ENCODE assay signal across 18 cellular contexts in genomic region chr6:16055852-16056251, GRCh38.
DNase-seq lines count a peak whose midpoint lies in the region; ATAC-seq, FAIRE-seq and TF ChIP-seq lines count a peak whose summit lies in the region.
"Had no signal": no experiment of that assay in that cellular context is flagged by ENCODE, and none has a peak within 500 bp of the region (broad histone marks: within the 10 kb centered on the region; RNA-seq: fewer than 3 reads in every experiment).

No MANE protein-coding gene starts in this region.

- H2BK20ac ChIP-seq in H1 (ENCODE audit: low read length) = no peak overlapping the region

- H3K4me3 ChIP-seq in SK-N-SH (ENCODE audit: low read depth in 2 of 2, low read length in 1 of 2) (no peak overlapping the region), OCI-LY1 (ENCODE audit: low read depth, low read length, poor library complexity, severe bottlenecking) (no peak overlapping the region), H1 (ENCODE audit: extremely low read depth in 1 of 4, insufficient read depth in 2 of 4, low read depth in 3 of 4, low read length in 4 of 4) (no peak overlapping the region)
- no peak overlapping the region for H3K4me3 ChIP-seq in effector memory CD4-positive, alpha-beta T cell (ENCODE audit: insufficient read depth, low read depth, low read length, poor library complexity, severe bottlenecking)
- H3K4me3 ChIP-seq: BLaER1 had no signal

- H3K27ac ChIP-seq in SK-N-SH (ENCODE audit: low read depth in 2 of 2, low read length in 1 of 2) (no peak overlapping the region), OCI-LY1 (ENCODE audit: low read depth, low read length, poor library complexity, severe bottlenecking) (no peak overlapping the region), H1 (ENCODE audit: low read depth, low read length) (no peak overlapping the region)
- no peak overlapping the region for H3K27ac ChIP-seq in effector memory CD4-positive, alpha-beta T cell (ENCODE audit: insufficient read depth, low read length, poor library complexity, severe bottlenecking)
- H3K27ac ChIP-seq: BLaER1 had no signal

- no peak overlapping the region for H3K18ac ChIP-seq in H1 (ENCODE audit: extremely low read depth, low read length)

- no peak overlapping the region for H2BK5ac ChIP-seq in H1 (ENCODE audit: low read depth, low read length)

- no peak overlapping the region for H3K4ac ChIP-seq in H1 (replicated peaks; ENCODE audit: insufficient read length, low read depth, low read length)

- H2AFZ ChIP-seq in SK-N-SH (ENCODE audit: low read depth) = peak overlapping the region; percentile 40; the same call in 1 of the 2 replicates
- no peak overlapping the region for H2AFZ ChIP-seq in OCI-LY1 (ENCODE audit: low read length)
- H2AFZ ChIP-seq in H1 (ENCODE audit: low read length) = peak overlapping the region; percentile 93

- H3K79me2 ChIP-seq in SK-N-SH (ENCODE audit: insufficient read depth) = no peaks in the 10 kb centered on the region
- no peaks in the 10 kb centered on the region for H3K79me2 ChIP-seq in OCI-LY1 (ENCODE audit: insufficient read depth, low read length)
- H3K79me2 ChIP-seq in H1 (ENCODE audit: control insufficient read depth in 1 of 2, insufficient read depth in 2 of 2, low read length in 2 of 2) = no peaks in the 10 kb centered on the region

- no peaks in the 10 kb centered on the region for H3K36me3 ChIP-seq in SK-N-SH (replicated peaks in 1 of 2; ENCODE audit: control insufficient read depth in 1 of 2, insufficient read depth in 2 of 2, low read length in 1 of 2)
- H3K36me3 ChIP-seq in OCI-LY1 (ENCODE audit: insufficient read depth, low read length) = no peaks in the 10 kb centered on the region
- no peaks in the 10 kb centered on the region for H3K36me3 ChIP-seq in H1 (ENCODE audit: control insufficient read depth in 2 of 4, insufficient read depth in 4 of 4, low read length in 3 of 4)
- H3K36me3 ChIP-seq in effector memory CD4-positive, alpha-beta T cell (ENCODE audit: control insufficient read depth, insufficient read depth, low read length) = no peaks in the 10 kb centered on the region
- H3K36me3 ChIP-seq: BLaER1 had no signal

- no peak overlapping the region for H2BK12ac ChIP-seq in H1 (ENCODE audit: low read depth, low read length)

- no peaks in the 10 kb centered on the region for H3K27me3 ChIP-seq in SK-N-SH (ENCODE audit: insufficient read depth)
- no peaks in the 10 kb centered on the region for H3K27me3 ChIP-seq in OCI-LY1 (ENCODE audit: insufficient read depth, low read length)
- no peaks in the 10 kb centered on the region for H3K27me3 ChIP-seq in H1 (replicated peaks in 1 of 4; ENCODE audit: control insufficient read depth in 3 of 4, extremely low read depth in 1 of 4, insufficient read depth in 3 of 4, low read length in 3 of 4)
- H3K27me3 ChIP-seq in effector memory CD4-positive, alpha-beta T cell (replicated peaks; ENCODE audit: control insufficient read depth, insufficient read depth, low read length, poor library complexity, severe bottlenecking) = no peaks in the 10 kb centered on the region
- H3K27me3 ChIP-seq: BLaER1 had no signal

- H3K79me1 ChIP-seq in H1 (ENCODE audit: low read depth, low read length) = no peaks in the 10 kb centered on the region

- H3K9me2 ChIP-seq in SK-N-SH (no peaks in the 10 kb centered on the region), OCI-LY1 (ENCODE audit: low read depth, low read length) (no peaks in the 10 kb centered on the region)

- peaks cover 2% of the 10 kb centered on the region; the same call in 1 of the 2 replicates for H3K23me2 ChIP-seq in H1 (ENCODE audit: low read depth, low read length)

- H3F3A ChIP-seq in SK-N-SH (replicated peaks; ENCODE audit: insufficient read depth) = no peaks in the 10 kb centered on the region
- no peaks in the 10 kb centered on the region for H3F3A ChIP-seq in OCI-LY1 (ENCODE audit: insufficient read depth, low read length)

- ATAC-seq in SK-N-SH treated with all-trans-retinoic acid at 6 μM for 48 hours = no peak
- ATAC-seq in GM18502 (IDR thresholded peaks at IDR 0.05; ENCODE audit: poor library complexity, unreplicated experiment) = no peak

- H4K91ac ChIP-seq in H1 (replicated peaks; ENCODE audit: insufficient read length, low read length) = no peak overlapping the region

- H2BK120ac ChIP-seq in H1 (replicated peaks; ENCODE audit: low read depth, low read length) = no peak overlapping the region

- no peak overlapping the region for H3K56ac ChIP-seq in H1 (replicated peaks; ENCODE audit: insufficient read length, low read depth, low read length)

- no peak for TF ChIP-seq EP300 in SK-N-SH (IDR thresholded peaks at IDR 0.05; ENCODE audit: borderline replicate concordance in 1 of 2, low read depth in 1 of 2, low read length in 1 of 2)
- TF ChIP-seq EP300 in H1 (IDR thresholded peaks at IDR 0.05; ENCODE audit: borderline replicate concordance in 1 of 2, low read depth in 2 of 2, low read length in 2 of 2) = no peak

- H4K20me1 ChIP-seq in SK-N-SH (ENCODE audit: insufficient read depth) (no peaks in the 10 kb centered on the region), OCI-LY1 (ENCODE audit: insufficient read depth, low read length) (no peaks in the 10 kb centered on the region), H1 (replicated peaks in 1 of 2; ENCODE audit: control insufficient read depth in 1 of 2, insufficient read depth in 2 of 2, low read length in 2 of 2) (no peaks in the 10 kb centered on the region)
- H4K20me1 ChIP-seq: BLaER1 had no signal

- CTCF ChIA-PET in SK-N-SH (lab: Yijun Ruan, JAX) (interaction anchor here (1.2 kb wide), 1 partner anchor 14 kb away, joined by 3 read pairs; no protein-coding TSS in a partner anchor), H1 (lab: Charles Lee; ENCODE audit: partially characterized antibody) (interaction anchor here (0.9 kb wide), 1 partner anchor 162 kb away, joined by 3 read pairs; no protein-coding TSS in a partner anchor)

- H3K4me2 ChIP-seq in SK-N-SH (peak overlapping the region; percentile 12; the same call in 1 of the 2 replicates), OCI-LY1 (ENCODE audit: low read length) (peak overlapping the region; percentile 33), H1 (ENCODE audit: insufficient read depth in 1 of 2, low read depth in 2 of 2, low read length in 2 of 2) (no peak overlapping the region)
- H3K4me2 ChIP-seq: BLaER1 had no signal

- H3K23ac ChIP-seq in H1 (ENCODE audit: insufficient read length) = no peak overlapping the region

- no peak overlapping the region for H2BK15ac ChIP-seq in H1 (ENCODE audit: low read length)

- no peak overlapping the region for H2AK5ac ChIP-seq in H1 (ENCODE audit: low read depth, low read length)

- no peak overlapping the region for H4K8ac ChIP-seq in H1 (ENCODE audit: extremely low read depth, insufficient read depth, low read length)

- POLR2A ChIA-PET in SK-N-SH (lab: Yijun Ruan, JAX) (interaction anchor here (0.6 kb wide), 1 partner anchor 661 kb away, joined by 4 read pairs; no protein-coding TSS in a partner anchor), H1 (lab: Charles Lee; ENCODE audit: partially characterized antibody) (interaction anchor here (1.2 kb wide), 1 partner anchor 73 kb away, joined by 3 read pairs; the partner anchor contains the start of gene MYLIP)

- FAIRE-seq in H1 (lab: Jason Lieb, UNC) = peak; percentile 69
- FAIRE-seq: H54, RCC 7860 had no signal

- H3K4me1 ChIP-seq in SK-N-SH (ENCODE audit: control insufficient read depth in 1 of 2, insufficient read depth in 2 of 2, low read depth in 1 of 2, low read length in 1 of 2) (no peaks in the 10 kb centered on the region), OCI-LY1 (ENCODE audit: insufficient read depth, low read length, severe bottlenecking) (no peaks in the 10 kb centered on the region), H1 (replicated peaks in 1 of 4; ENCODE audit: control insufficient read depth in 3 of 4, insufficient read depth in 4 of 4, low read length in 3 of 4) (peaks cover 0 to 18% (median 15%) of the 10 kb centered on the region in 4 experiments; a peak in 6 of 7 replicates)
- H3K4me1 ChIP-seq in effector memory CD4-positive, alpha-beta T cell (ENCODE audit: control insufficient read depth, insufficient read depth, low read length, poor library complexity, severe bottlenecking) = no peaks in the 10 kb centered on the region

- TF ChIP-seq RAD21 in SK-N-SH (IDR thresholded peaks at IDR 0.05; ENCODE audit: low read length) (no peak), H1 (IDR thresholded peaks at IDR 0.05 in 1 of 2, conservative IDR thresholded peaks at IDR 0.05 in 1 of 2; ENCODE audit: low read depth in 2 of 2, low read length in 2 of 2) (no peak)

- H3K14ac ChIP-seq in H1 (ENCODE audit: insufficient read length) = no peak overlapping the region

- H3K9me3 ChIP-seq in SK-N-SH (no peaks in the 10 kb centered on the region), OCI-LY1 (ENCODE audit: low read length) (no peaks in the 10 kb centered on the region), H1 (ENCODE audit: insufficient read depth in 2 of 2, low read depth in 1 of 2, low read length in 1 of 2) (no peaks in the 10 kb centered on the region)
- no peaks in the 10 kb centered on the region for H3K9me3 ChIP-seq in effector memory CD4-positive, alpha-beta T cell (ENCODE audit: control insufficient read depth, low read length)
- H3K9me3 ChIP-seq: BLaER1 had no signal

- H4K5ac ChIP-seq in H1 (ENCODE audit: insufficient read length, low read depth, low read length) = no peak overlapping the region

- H3K9ac ChIP-seq in SK-N-SH (no peak overlapping the region), OCI-LY1 (ENCODE audit: low read length) (no peak overlapping the region), H1 (replicated peaks in 1 of 4; ENCODE audit: extremely low read depth in 1 of 4, low read depth in 3 of 4, low read length in 3 of 4) (no peak overlapping the region)
- H3K9ac ChIP-seq: BLaER1 had no signal

- TF ChIP-seq CTCF in SK-N-SH (IDR thresholded peaks at IDR 0.05) (no peak), OCI-LY1 (IDR thresholded peaks at IDR 0.05; ENCODE audit: low read length) (no peak), H1 (IDR thresholded peaks at IDR 0.05; ENCODE audit: control extremely low read depth in 1 of 3, insufficient read depth in 1 of 3, low read depth in 1 of 3, low read length in 3 of 3) (no peak)

- DNase-seq in SK-N-SH = no peak
- DNase-seq in H1 (ENCODE audit: low read depth in 1 of 2, low spot score in 2 of 2) = no peak
- DNase-seq in putamen (ENCODE audit: low spot score) = no peak
- no peak for DNase-seq in activated T-cell treated with anti-CD3 and anti-CD28 coated beads for 4 hours
- DNase-seq in effector memory CD4-positive, alpha-beta T cell = no peak
- DNase-seq: 8988T, COR-L47, NCI-H146, NCI-H2227 treated with DMSO at 0.1 percent for 48 hours, NCI-H69, SHP77 treated with DMSO at 0.1 percent for 48 hours, SW 1271 had no signal

- WGBS in SK-N-SH (ENCODE audit: low lambda C conversion rate) = 60% methylated on average over 4 of the region's 4 CpGs
- 59% methylated on average over 4 of the region's 4 CpGs; no CpG with 5 or more reads in 1 of the 2 experiments for WGBS in H1 (ENCODE audit: extremely low coverage in 1 of 2, insufficient coverage in 1 of 2, insufficient read length in 1 of 2, insufficient replicate concordance in 2 of 2, low coverage in 1 of 2, low lambda C conversion rate in 2 of 2, missing lambda C conversion rate in 1 of 2), 2 experiments

- TF ChIP-seq POLR2A in H1 (IDR thresholded peaks at IDR 0.05; ENCODE audit: control extremely low read depth in 1 of 2, low read depth in 2 of 2, low read length in 2 of 2) = no peak

TF ChIP-seq in SK-N-SH treated with all-trans-retinoic acid at 6 μM for 48 hours, 23 proteins besides CTCF, POLR2A, EP300 and RAD21 (continues in another document):
- TF ChIP-seq TOX (CRISPR knock-in tag; IDR thresholded peaks at IDR 0.05; ENCODE audit: borderline replicate concordance) = no peak

Comparison
In these comparisons a context has a peak if more than half of its experiments do, and no peak if none do; other contexts are left out.
1. H3K4me2 ChIP-seq: peak in SK-N-SH (single experiment) and OCI-LY1 (single experiment); none in H1 (0 of 2).